In the genomic region with DNA sequence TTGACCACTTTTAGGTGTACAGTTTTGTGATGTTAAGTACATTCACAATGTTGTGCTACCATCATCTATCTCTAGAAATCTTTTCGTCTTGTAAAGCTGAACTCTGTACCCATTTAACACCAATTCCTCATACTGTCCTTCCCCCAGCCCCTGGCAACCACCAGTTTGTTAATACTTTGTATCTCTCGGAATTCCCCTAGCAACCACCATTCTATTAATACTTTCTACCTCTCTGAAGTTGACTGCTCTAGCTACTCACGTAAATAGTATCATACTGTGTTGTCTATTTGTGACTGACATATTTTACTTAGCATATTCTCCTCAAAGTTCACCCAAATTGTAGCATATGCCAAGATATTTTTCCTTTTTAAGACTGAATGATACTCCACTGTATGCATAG, we compare ENCODE assay signal across 11 cellular contexts.
A peak's percentile ranks its signal among the peaks of the same experiment; 100 is the strongest.
DNase-seq lines count a peak whose midpoint lies in the region; ATAC-seq and TF ChIP-seq lines count a peak whose summit lies in the region.
"Had no signal": no experiment of that assay in that cellular context is flagged by ENCODE, and none has a peak within 500 bp of the region (broad histone marks: within the 10 kb centered on the region; RNA-seq: fewer than 3 reads in every experiment).

No MANE protein-coding gene starts in this region.

- H3K36me3 ChIP-seq in naive thymus-derived CD4-positive, alpha-beta T cell (ENCODE audit: control insufficient read depth in 2 of 3, insufficient read depth in 3 of 3, low read length in 3 of 3), result no peaks in the 10 kb centered on the region
- H3K36me3 ChIP-seq in HAP-1 (replicated peaks), result no peaks in the 10 kb centered on the region
- H3K36me3 ChIP-seq: transverse colon had no signal

- no peaks in the 10 kb centered on the region for H3K9me3 ChIP-seq in naive thymus-derived CD4-positive, alpha-beta T cell (ENCODE audit: control insufficient read depth in 2 of 3, low read length in 3 of 3)
- no peaks in the 10 kb centered on the region for H3K9me3 ChIP-seq in HAP-1
- H3K9me3 ChIP-seq: transverse colon had no signal

- no peak for DNase-seq in WTC11 (ENCODE audit: low spot score)
- DNase-seq in naive thymus-derived CD4-positive, alpha-beta T cell, result no peak
- no peak for DNase-seq in H4 (ENCODE audit: low spot score)
- DNase-seq in HAP-1 (ENCODE audit: low spot score in 2 of 2), result no peak
- DNase-seq in chondrocyte (ENCODE audit: low spot score), result no peak
- DNase-seq: activated effector memory CD4-positive, alpha-beta T cell treated with Interleukin-2 at 50 U/mL for 16 hours; transverse colon had no signal

- no peak overlapping the region for H3K4me3 ChIP-seq in naive thymus-derived CD4-positive, alpha-beta T cell (ENCODE audit: low read length)
- no peak overlapping the region for H3K4me3 ChIP-seq in HAP-1
- H3K4me3 ChIP-seq: transverse colon had no signal

- H3K4me1 Mint-ChIP-seq in WTC11 (peaks cover 15% of the 10 kb centered on the region), chondrocyte (ENCODE audit: low read depth) (peaks cover 29% of the 10 kb centered on the region)
- peaks cover 0 to 11% (median 0%) of the 10 kb centered on the region in 7 donors for H3K4me1 Mint-ChIP-seq in naive thymus-derived CD4-positive, alpha-beta T cell

- ATAC-seq in GM18505 (IDR thresholded peaks at IDR 0.05; ENCODE audit: unreplicated experiment) (peak; percentile 68), GM21360 (IDR thresholded peaks at IDR 0.05; ENCODE audit: unreplicated experiment) (peak; percentile 54), HG03045 (IDR thresholded peaks at IDR 0.05; ENCODE audit: unreplicated experiment) (peak; percentile 63), WTC11 (no peak)
- ATAC-seq in naive thymus-derived CD4-positive, alpha-beta T cell, result no peak

- no peaks in the 10 kb centered on the region for H3K27me3 ChIP-seq in naive thymus-derived CD4-positive, alpha-beta T cell (ENCODE audit: control insufficient read depth in 2 of 2, insufficient read depth in 2 of 2, low read length in 2 of 2)
- H3K27me3 ChIP-seq in HAP-1 (ENCODE audit: low read depth), result no peaks in the 10 kb centered on the region
- H3K27me3 ChIP-seq: transverse colon had no signal

- H3K4me3 Mint-ChIP-seq in WTC11, result no peak overlapping the region
- H3K4me3 Mint-ChIP-seq in naive thymus-derived CD4-positive, alpha-beta T cell, result no peak overlapping the region
- H3K4me3 Mint-ChIP-seq in chondrocyte (ENCODE audit: unreplicated experiment), result no peak overlapping the region
- H3K4me3 Mint-ChIP-seq: neural crest cell had no signal

- CTCF ChIA-PET in WTC11 (lab: Charles Lee), result no interaction called here
- CTCF ChIA-PET in naive thymus-derived CD4-positive, alpha-beta T cell (lab: Charles Lee), result no interaction called here

- H3K27ac ChIP-seq in naive thymus-derived CD4-positive, alpha-beta T cell (ENCODE audit: low read depth, low read length), result no peak overlapping the region
- H3K27ac ChIP-seq: transverse colon had no signal

- POLR2A ChIA-PET in WTC11 (lab: Charles Lee), result no interaction called here
- POLR2A ChIA-PET in naive thymus-derived CD4-positive, alpha-beta T cell (lab: Charles Lee), result interaction anchor here (0.5 kb wide), 1 partner anchor 267 kb away, joined by 3 read pairs; no protein-coding TSS in a partner anchor

- H3K27me3 Mint-ChIP-seq in WTC11 (ENCODE audit: low read depth), result no peaks in the 10 kb centered on the region
- H3K27me3 Mint-ChIP-seq in naive thymus-derived CD4-positive, alpha-beta T cell, result no peaks in the 10 kb centered on the region
- H3K27me3 Mint-ChIP-seq in chondrocyte (ENCODE audit: low read depth), result no peaks in the 10 kb centered on the region

- no peaks in the 10 kb centered on the region for H3K9me3 Mint-ChIP-seq in WTC11
- peaks cover 0 to 1% (median 0%) of the 10 kb centered on the region in 11 donors for H3K9me3 Mint-ChIP-seq in naive thymus-derived CD4-positive, alpha-beta T cell
- H3K9me3 Mint-ChIP-seq in chondrocyte (ENCODE audit: low read depth), result no peaks in the 10 kb centered on the region
- H3K9me3 Mint-ChIP-seq: neural crest cell had no signal

- no peak for TF ChIP-seq POLR2A in GM18505 (IDR thresholded peaks at IDR 0.05; ENCODE audit: borderline replicate concordance, extremely low read depth, insufficient read depth, insufficient read length)

- in situ Hi-C loops in HAP-1 (cut with MboI; ENCODE audit: low sequenced_read_pairs), result no loop called here

- H3K27ac Mint-ChIP-seq in WTC11, result 0 out of 2 replicates have a peak overlapping the region, but pooled peaks have one; percentile 13
- no peak overlapping the region for H3K27ac Mint-ChIP-seq in naive thymus-derived CD4-positive, alpha-beta T cell
- no peak overlapping the region for H3K27ac Mint-ChIP-seq in chondrocyte (ENCODE audit: unreplicated experiment)

- no peaks in the 10 kb centered on the region for H3K4me1 ChIP-seq in naive thymus-derived CD4-positive, alpha-beta T cell (ENCODE audit: control insufficient read depth in 2 of 2, insufficient read depth in 2 of 2, low read length in 2 of 2)
- peaks cover 11% of the 10 kb centered on the region for H3K4me1 ChIP-seq in HAP-1

- intact Hi-C loops in naive thymus-derived CD4-positive, alpha-beta T cell (cut with micrococcal nuclease), result no loop called here

- TF ChIP-seq CTCF in WTC11 (IDR thresholded peaks at IDR 0.05), result no peak
- TF ChIP-seq CTCF in chondrocyte (IDR thresholded peaks at IDR 0.05), result no peak

- peaks cover 13% of the 10 kb centered on the region for H3K36me3 Mint-ChIP-seq in WTC11
- no peaks in the 10 kb centered on the region for H3K36me3 Mint-ChIP-seq in naive thymus-derived CD4-positive, alpha-beta T cell
- peaks cover 2% of the 10 kb centered on the region for H3K36me3 Mint-ChIP-seq in chondrocyte (ENCODE audit: low read depth)

TF ChIP-seq in WTC11, 78 proteins besides CTCF, POLR2A, EP300 and RAD21:
- no peak for TF ChIP-seq TEAD4 (CRISPR knock-in tag; IDR thresholded peaks at IDR 0.05)
- no peak for TF ChIP-seq ZNF396 (CRISPR knock-in tag; IDR thresholded peaks at IDR 0.05; ENCODE audit: borderline replicate concordance)
- no peak for TF ChIP-seq CREB1 (CRISPR knock-in tag; IDR thresholded peaks at IDR 0.05)
- no peak for TF ChIP-seq NFATC4 (CRISPR knock-in tag; IDR thresholded peaks at IDR 0.05)
- TF ChIP-seq, protein P1, sequence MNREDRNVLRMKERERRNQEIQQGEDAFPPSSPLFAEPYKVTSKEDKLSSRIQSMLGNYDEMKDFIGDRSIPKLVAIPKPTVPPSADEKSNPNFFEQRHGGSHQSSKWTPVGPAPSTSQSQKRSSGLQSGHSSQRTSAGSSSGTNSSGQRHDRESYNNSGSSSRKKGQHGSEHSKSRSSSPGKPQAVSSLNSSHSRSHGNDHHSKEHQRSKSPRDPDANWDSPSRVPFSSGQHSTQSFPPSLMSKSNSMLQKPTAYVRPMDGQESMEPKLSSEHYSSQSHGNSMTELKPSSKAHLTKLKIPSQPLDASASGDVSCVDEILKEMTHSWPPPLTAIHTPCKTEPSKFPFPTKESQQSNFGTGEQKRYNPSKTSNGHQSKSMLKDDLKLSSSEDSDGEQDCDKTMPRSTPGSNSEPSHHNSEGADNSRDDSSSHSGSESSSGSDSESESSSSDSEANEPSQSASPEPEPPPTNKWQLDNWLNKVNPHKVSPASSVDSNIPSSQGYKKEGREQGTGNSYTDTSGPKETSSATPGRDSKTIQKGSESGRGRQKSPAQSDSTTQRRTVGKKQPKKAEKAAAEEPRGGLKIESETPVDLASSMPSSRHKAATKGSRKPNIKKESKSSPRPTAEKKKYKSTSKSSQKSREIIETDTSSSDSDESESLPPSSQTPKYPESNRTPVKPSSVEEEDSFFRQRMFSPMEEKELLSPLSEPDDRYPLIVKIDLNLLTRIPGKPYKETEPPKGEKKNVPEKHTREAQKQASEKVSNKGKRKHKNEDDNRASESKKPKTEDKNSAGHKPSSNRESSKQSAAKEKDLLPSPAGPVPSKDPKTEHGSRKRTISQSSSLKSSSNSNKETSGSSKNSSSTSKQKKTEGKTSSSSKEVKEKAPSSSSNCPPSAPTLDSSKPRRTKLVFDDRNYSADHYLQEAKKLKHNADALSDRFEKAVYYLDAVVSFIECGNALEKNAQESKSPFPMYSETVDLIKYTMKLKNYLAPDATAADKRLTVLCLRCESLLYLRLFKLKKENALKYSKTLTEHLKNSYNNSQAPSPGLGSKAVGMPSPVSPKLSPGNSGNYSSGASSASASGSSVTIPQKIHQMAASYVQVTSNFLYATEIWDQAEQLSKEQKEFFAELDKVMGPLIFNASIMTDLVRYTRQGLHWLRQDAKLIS (CRISPR knock-in tag; IDR thresholded peaks at IDR 0.05; ENCODE audit: borderline replicate concordance), result no peak
- TF ChIP-seq, protein P2, sequence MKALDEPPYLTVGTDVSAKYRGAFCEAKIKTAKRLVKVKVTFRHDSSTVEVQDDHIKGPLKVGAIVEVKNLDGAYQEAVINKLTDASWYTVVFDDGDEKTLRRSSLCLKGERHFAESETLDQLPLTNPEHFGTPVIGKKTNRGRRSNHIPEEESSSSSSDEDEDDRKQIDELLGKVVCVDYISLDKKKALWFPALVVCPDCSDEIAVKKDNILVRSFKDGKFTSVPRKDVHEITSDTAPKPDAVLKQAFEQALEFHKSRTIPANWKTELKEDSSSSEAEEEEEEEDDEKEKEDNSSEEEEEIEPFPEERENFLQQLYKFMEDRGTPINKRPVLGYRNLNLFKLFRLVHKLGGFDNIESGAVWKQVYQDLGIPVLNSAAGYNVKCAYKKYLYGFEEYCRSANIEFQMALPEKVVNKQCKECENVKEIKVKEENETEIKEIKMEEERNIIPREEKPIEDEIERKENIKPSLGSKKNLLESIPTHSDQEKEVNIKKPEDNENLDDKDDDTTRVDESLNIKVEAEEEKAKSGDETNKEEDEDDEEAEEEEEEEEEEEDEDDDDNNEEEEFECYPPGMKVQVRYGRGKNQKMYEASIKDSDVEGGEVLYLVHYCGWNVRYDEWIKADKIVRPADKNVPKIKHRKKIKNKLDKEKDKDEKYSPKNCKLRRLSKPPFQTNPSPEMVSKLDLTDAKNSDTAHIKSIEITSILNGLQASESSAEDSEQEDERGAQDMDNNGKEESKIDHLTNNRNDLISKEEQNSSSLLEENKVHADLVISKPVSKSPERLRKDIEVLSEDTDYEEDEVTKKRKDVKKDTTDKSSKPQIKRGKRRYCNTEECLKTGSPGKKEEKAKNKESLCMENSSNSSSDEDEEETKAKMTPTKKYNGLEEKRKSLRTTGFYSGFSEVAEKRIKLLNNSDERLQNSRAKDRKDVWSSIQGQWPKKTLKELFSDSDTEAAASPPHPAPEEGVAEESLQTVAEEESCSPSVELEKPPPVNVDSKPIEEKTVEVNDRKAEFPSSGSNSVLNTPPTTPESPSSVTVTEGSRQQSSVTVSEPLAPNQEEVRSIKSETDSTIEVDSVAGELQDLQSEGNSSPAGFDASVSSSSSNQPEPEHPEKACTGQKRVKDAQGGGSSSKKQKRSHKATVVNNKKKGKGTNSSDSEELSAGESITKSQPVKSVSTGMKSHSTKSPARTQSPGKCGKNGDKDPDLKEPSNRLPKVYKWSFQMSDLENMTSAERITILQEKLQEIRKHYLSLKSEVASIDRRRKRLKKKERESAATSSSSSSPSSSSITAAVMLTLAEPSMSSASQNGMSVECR (CRISPR knock-in tag; IDR thresholded peaks at IDR 0.05; ENCODE audit: borderline replicate concordance), result no peak
- TF ChIP-seq GTF2I (CRISPR knock-in tag; conservative IDR thresholded peaks at IDR 0.05), result no peak
- TF ChIP-seq NR1H2 (CRISPR knock-in tag; IDR thresholded peaks at IDR 0.05), result no peak
- TF ChIP-seq TCF7 (CRISPR knock-in tag; IDR thresholded peaks at IDR 0.05; ENCODE audit: low read depth), result no peak

Comparison
In these comparisons a context has a peak if more than half of its experiments do, and no peak if none do; other contexts are left out.
1. ATAC-seq: peak in GM18505 (single experiment), GM21360 (single experiment) and HG03045 (single experiment); none in WTC11 (single experiment) and naive thymus-derived CD4-positive, alpha-beta T cell (single experiment).